8 cellular contexts compared by ENCODE assay signal in genomic region chr19:12639901-12640613, GRCh38. TPM values are rescaled to one million over a fixed set of nuclear protein-coding genes. Genes with fewer than 3 reads are reported as not detected.
A peak's percentile ranks its signal among the peaks of the same experiment; 100 is the strongest.
DNase-seq lines count a peak whose midpoint lies in the region; ATAC-seq, FAIRE-seq and TF ChIP-seq lines count a peak whose summit lies in the region.

No MANE protein-coding gene starts in this region.

- H3K27ac ChIP-seq in C4-2B (no peak overlapping the region), H1 (ENCODE audit: low read depth, low read length) (no peak overlapping the region), mesenchymal stem cell (ENCODE audit: low read length, poor library complexity, severe bottlenecking) (no peak overlapping the region)

- no peaks in the 10 kb centered on the region for H3K36me3 ChIP-seq in H7 (replicated peaks; ENCODE audit: control insufficient read depth, insufficient read depth, low read length)
- H3K36me3 ChIP-seq in H1 (ENCODE audit: control insufficient read depth in 2 of 4, insufficient read depth in 4 of 4, low read length in 3 of 4): no peaks in the 10 kb centered on the region
- no peaks in the 10 kb centered on the region for H3K36me3 ChIP-seq in mesenchymal stem cell (ENCODE audit: control insufficient read depth in 1 of 2, insufficient read depth in 2 of 2, low read depth in 1 of 2, low read length in 2 of 2)

- H3K18ac ChIP-seq in H1 (ENCODE audit: extremely low read depth, low read length) (no peak overlapping the region), mesenchymal stem cell (ENCODE audit: low read depth in 1 of 2, low read length in 2 of 2) (no peak overlapping the region)

- ATAC-seq in HG03097 (IDR thresholded peaks at IDR 0.05; ENCODE audit: low FRiP score, unreplicated experiment): no peak

- H4K8ac ChIP-seq in H1 (ENCODE audit: extremely low read depth, insufficient read depth, low read length): peak overlapping the region; percentile 81
- H4K8ac ChIP-seq in mesenchymal stem cell (ENCODE audit: low read length): peak overlapping the region; percentile 66

- no peak overlapping the region for H3K23ac ChIP-seq in H1 (ENCODE audit: insufficient read length)
- H3K23ac ChIP-seq in mesenchymal stem cell (ENCODE audit: low read length in 2 of 2): no peak overlapping the region

- H3K9me3 ChIP-seq in H1 (ENCODE audit: insufficient read depth in 2 of 2, low read depth in 1 of 2, low read length in 1 of 2) (no peaks in the 10 kb centered on the region), mesenchymal stem cell (ENCODE audit: control insufficient read depth, low read length) (no peaks in the 10 kb centered on the region)

- CTCF ChIA-PET in H1 (lab: Charles Lee; ENCODE audit: partially characterized antibody): interaction anchor here (0.5 to 2.5 kb wide), 15 partner anchors 9 to 160 kb away, joined by 3 to 14 read pairs (median 5); partner anchors contain the start of genes MAN2B1, WDR83, ZNF490 and ZNF791

- H2AFZ ChIP-seq in H1 (ENCODE audit: low read length): peak overlapping the region; percentile 98
- no peak overlapping the region for H2AFZ ChIP-seq in mesenchymal stem cell (ENCODE audit: low read depth, low read length)

- H3K27me3 ChIP-seq in H7 (ENCODE audit: control insufficient read depth, insufficient read depth, low read length) (peaks cover 3% of the 10 kb centered on the region; the same call in 1 of the 2 replicates), H1 (replicated peaks in 1 of 4; ENCODE audit: control insufficient read depth in 3 of 4, extremely low read depth in 1 of 4, insufficient read depth in 3 of 4, low read length in 3 of 4) (no peaks in the 10 kb centered on the region), mesenchymal stem cell (ENCODE audit: control insufficient read depth in 1 of 2, insufficient read depth in 1 of 2, low read length in 2 of 2) (no peaks in the 10 kb centered on the region)

- TF ChIP-seq POLR2A in H1 (IDR thresholded peaks at IDR 0.05; ENCODE audit: control extremely low read depth in 1 of 2, low read depth in 2 of 2, low read length in 2 of 2): peak in 1 of 2 experiments; percentile 56; a peak in 1 of 3 replicates

- H3K4ac ChIP-seq in H1 (replicated peaks; ENCODE audit: insufficient read length, low read depth, low read length): no peak overlapping the region
- no peak overlapping the region for H3K4ac ChIP-seq in mesenchymal stem cell (ENCODE audit: low read depth in 1 of 2, low read length in 2 of 2)

- peaks cover 1% of the 10 kb centered on the region; the same call in 1 of the 2 replicates for H3K23me2 ChIP-seq in H1 (ENCODE audit: low read depth, low read length)

- H2AK5ac ChIP-seq in H1 (ENCODE audit: low read depth, low read length): no peak overlapping the region
- H2AK5ac ChIP-seq in mesenchymal stem cell (ENCODE audit: low read length, severe bottlenecking): no peak overlapping the region

- peak; percentile 95 for DNase-seq in H7
- peak; percentile 22 for DNase-seq in NCI-H526 treated with DMSO at 0.1 percent for 48 hours (lab: John Stamatoyannopoulos, UW)
- peak; percentile 72 to 75 for DNase-seq in activated CD8-positive, alpha-beta memory T cell treated with anti-CD3 and anti-CD28 coated beads for 1 hour (ENCODE audit: extremely low read depth in 1 of 2, low read depth in 1 of 2)
- DNase-seq in H1 (ENCODE audit: low read depth in 1 of 2, low spot score in 2 of 2): peak; percentile 77 to 93
- peak; percentile 84 for DNase-seq in mesenchymal stem cell
- DNase-seq in stimulated activated CD8-positive, alpha-beta memory T cell treated with anti-CD3 and anti-CD28 coated beads, Interleukin-12 subunit alpha, Interleukin-12 subunit beta, amount 100 ng/mL, for 1 hour (ENCODE audit: low read depth): peak; percentile 76

- TF ChIP-seq CTCF in C4-2B (conservative IDR thresholded peaks at IDR 0.05) (peak; percentile 80), H1 (IDR thresholded peaks at IDR 0.05; ENCODE audit: control extremely low read depth in 1 of 3, insufficient read depth in 1 of 3, low read depth in 1 of 3, low read length in 3 of 3) (peak; percentile 75 to 99 (median 94))

- WGBS in H1 (ENCODE audit: extremely low coverage in 1 of 2, insufficient coverage in 1 of 2, insufficient read length in 1 of 2, insufficient replicate concordance in 2 of 2, low coverage in 1 of 2, low lambda C conversion rate in 2 of 2, missing lambda C conversion rate in 1 of 2), 2 experiments: 16% methylated on average over 39 of the region's 39 CpGs; no CpG with 5 or more reads in 1 of the 2 experiments
- 19% methylated on average over 39 of the region's 39 CpGs for WGBS in mesenchymal stem cell

- H2BK15ac ChIP-seq in H1 (ENCODE audit: low read length): peak overlapping the region; percentile 81; the same call in 1 of the 2 replicates
- no peak overlapping the region for H2BK15ac ChIP-seq in mesenchymal stem cell (ENCODE audit: low read depth, poor library complexity, severe bottlenecking)

- H3K4me1 ChIP-seq in H1 (replicated peaks in 1 of 4; ENCODE audit: control insufficient read depth in 3 of 4, insufficient read depth in 4 of 4, low read length in 3 of 4) (no peaks in the 10 kb centered on the region; a peak in 2 of 7 replicates), mesenchymal stem cell (ENCODE audit: control insufficient read depth, insufficient read depth, low read depth, low read length) (peaks cover 6% of the 10 kb centered on the region)

- TF ChIP-seq EP300 in H1 (IDR thresholded peaks at IDR 0.05; ENCODE audit: borderline replicate concordance in 1 of 2, low read depth in 2 of 2, low read length in 2 of 2): no peak

- peak; percentile 69 for FAIRE-seq in H1 (lab: Jason Lieb, UNC)

- no peaks in the 10 kb centered on the region for H4K20me1 ChIP-seq in H1 (replicated peaks in 1 of 2; ENCODE audit: control insufficient read depth in 1 of 2, insufficient read depth in 2 of 2, low read length in 2 of 2)

- H3K4me2 ChIP-seq in H1 (ENCODE audit: insufficient read depth in 1 of 2, low read depth in 2 of 2, low read length in 2 of 2): peak overlapping the region; percentile 51 to 94
- H3K4me2 ChIP-seq in mesenchymal stem cell (ENCODE audit: low read length, poor library complexity, severe bottlenecking): peak overlapping the region; percentile 20

- H4K5ac ChIP-seq in H1 (ENCODE audit: insufficient read length, low read depth, low read length): no peak overlapping the region

- no peak overlapping the region for H2BK20ac ChIP-seq in H1 (ENCODE audit: low read length)

- H2BK5ac ChIP-seq in H1 (ENCODE audit: low read depth, low read length) (no peak overlapping the region), mesenchymal stem cell (ENCODE audit: low read depth, low read length, poor library complexity, severe bottlenecking) (no peak overlapping the region)

- peak; percentile 56 to 65 for TF ChIP-seq RAD21 in H1 (IDR thresholded peaks at IDR 0.05 in 1 of 2, conservative IDR thresholded peaks at IDR 0.05 in 1 of 2; ENCODE audit: low read depth in 2 of 2, low read length in 2 of 2)

- H3K14ac ChIP-seq in H1 (ENCODE audit: insufficient read length) (no peak overlapping the region), mesenchymal stem cell (ENCODE audit: low read length in 2 of 2) (peak overlapping the region in 1 of 2 experiments; percentile 35)

- peak overlapping the region; percentile 20 for H3K4me3 ChIP-seq in H7 (ENCODE audit: insufficient read depth, low read depth, low read length)
- H3K4me3 ChIP-seq in H1 (ENCODE audit: extremely low read depth in 1 of 4, insufficient read depth in 2 of 4, low read depth in 3 of 4, low read length in 4 of 4): peak overlapping the region; percentile 11 to 53 (median 42); a peak in 6 of 8 replicates
- peak overlapping the region in 1 of 2 experiments; percentile 66 for H3K4me3 ChIP-seq in mesenchymal stem cell (ENCODE audit: insufficient read depth in 1 of 2, low read depth in 1 of 2, low read length in 2 of 2)

- H4K91ac ChIP-seq in H1 (replicated peaks; ENCODE audit: insufficient read length, low read length): no peak overlapping the region
- peak overlapping the region; percentile 52 for H4K91ac ChIP-seq in mesenchymal stem cell (ENCODE audit: low read length)

- H3K9ac ChIP-seq in H1 (replicated peaks in 1 of 4; ENCODE audit: extremely low read depth in 1 of 4, low read depth in 3 of 4, low read length in 3 of 4): no peak overlapping the region
- H3K9ac ChIP-seq in mesenchymal stem cell (ENCODE audit: low read length): peak overlapping the region; percentile 74

- POLR2A ChIA-PET in H1 (lab: Charles Lee; ENCODE audit: partially characterized antibody): interaction anchor here (0.7 to 1.4 kb wide), 8 partner anchors 7 to 80 kb away, joined by 3 to 12 read pairs (median 4); partner anchors contain the start of genes ZNF490 and ZNF791

- H2BK120ac ChIP-seq in H1 (replicated peaks; ENCODE audit: low read depth, low read length) (no peak overlapping the region), mesenchymal stem cell (ENCODE audit: low read depth, low read length) (no peak overlapping the region)

- 0 out of 2 replicates have a peak overlapping the region, but pooled peaks have one; percentile 6 for H2BK12ac ChIP-seq in H1 (ENCODE audit: low read depth, low read length)
- H2BK12ac ChIP-seq in mesenchymal stem cell (ENCODE audit: low read length in 2 of 2): no peak overlapping the region

- H3K79me2 ChIP-seq in H1 (ENCODE audit: control insufficient read depth in 1 of 2, insufficient read depth in 2 of 2, low read length in 2 of 2): no peaks in the 10 kb centered on the region

- H3K79me1 ChIP-seq in H1 (ENCODE audit: low read depth, low read length) (no peaks in the 10 kb centered on the region), mesenchymal stem cell (replicated peaks; ENCODE audit: low read length, poor library complexity, severe bottlenecking) (no peaks in the 10 kb centered on the region)

- H3K56ac ChIP-seq in H1 (replicated peaks; ENCODE audit: insufficient read length, low read depth, low read length): no peak overlapping the region

RNA-seq across cellular contexts. Expression of gene MAN2B1, which starts 26.5 kb away (rescaled TPM):
- 58.4 and 71.2 TPM in 2 replicates for total RNA-seq in H7 (2014; rRNA removed; shearing (Covaris generic))
- total RNA-seq in H1 (2021; fragmentation: NEBNext Ultra II Directional; extraction: Animal tissue kit (Norgen Biotek cat#: 25700)): 71.1 and 76.3 TPM in 2 replicates
- 55.3 and 73.6 TPM in 2 replicates for polyA plus RNA-seq in H1 (2011; rRNA removed)
- polyA plus RNA-seq in H1 (2011; cell fraction: cytosol; rRNA removed): 37.2 TPM
- polyA plus RNA-seq in H1 (2011; cell fraction: nucleus; rRNA removed): 135 TPM
- 77.3 to 97.8 TPM (median 85.4 TPM) in 4 replicates for polyA plus RNA-seq in H1 (2012, experiment 1 of 2)
- polyA plus RNA-seq in H1 (2012, experiment 2 of 2): 111 TPM
- 82.3 TPM for polyA plus RNA-seq in H1 (2013, experiment 1 of 2)
- polyA plus RNA-seq in H1 (2013, experiment 2 of 2): 71.8 TPM
- polyA minus RNA-seq in H1 (2011; rRNA and poly(A)+ RNA removed): 33.2 and 37.4 TPM in 2 replicates
- 30.5 TPM for polyA minus RNA-seq in H1 (2011; cell fraction: cytosol; rRNA and poly(A)+ RNA removed)
- polyA minus RNA-seq in H1 (2011; cell fraction: nucleus; rRNA and poly(A)+ RNA removed): 48.4 TPM
- polyA plus RNA-seq in mesenchymal stem cell (2013, experiment 1 of 2): 70.4 TPM
- 70.1 TPM for polyA plus RNA-seq in mesenchymal stem cell (2013, experiment 2 of 2)

RNA-seq across cellular contexts. Expression of gene WDR83, which starts 26.6 kb away (rescaled TPM):
- 11.6 and 12.5 TPM in 2 replicates for total RNA-seq in H7 (2014; rRNA removed; shearing (Covaris generic))
- total RNA-seq in H1 (2021; fragmentation: NEBNext Ultra II Directional; extraction: Animal tissue kit (Norgen Biotek cat#: 25700)): 15.3 and 19.6 TPM in 2 replicates
- polyA plus RNA-seq in H1 (2011; rRNA removed): 12.6 and 24.5 TPM in 2 replicates
- 18.9 TPM for polyA plus RNA-seq in H1 (2011; cell fraction: cytosol; rRNA removed)
- polyA plus RNA-seq in H1 (2011; cell fraction: nucleus; rRNA removed): 26.4 TPM
- 13.4 to 22.0 TPM (median 20.4 TPM) in 4 replicates for polyA plus RNA-seq in H1 (2012, experiment 1 of 2)
- polyA plus RNA-seq in H1 (2012, experiment 2 of 2): 12.1 TPM
- polyA plus RNA-seq in H1 (2013, experiment 1 of 2): 7.6 TPM
- polyA plus RNA-seq in H1 (2013, experiment 2 of 2): 7.5 TPM
- 8.0 and 9.6 TPM in 2 replicates for polyA minus RNA-seq in H1 (2011; rRNA and poly(A)+ RNA removed)
- polyA minus RNA-seq in H1 (2011; cell fraction: cytosol; rRNA and poly(A)+ RNA removed): 6.5 TPM
- polyA minus RNA-seq in H1 (2011; cell fraction: nucleus; rRNA and poly(A)+ RNA removed): 16.5 TPM
- polyA plus RNA-seq in mesenchymal stem cell (2013, experiment 1 of 2): 5.0 TPM
- 4.7 TPM for polyA plus RNA-seq in mesenchymal stem cell (2013, experiment 2 of 2)

RNA-seq across cellular contexts. Expression of gene ZNF791, which starts 29.3 kb away (rescaled TPM):
- total RNA-seq in H7 (2014; rRNA removed; shearing (Covaris generic)): 7.4 and 10.2 TPM in 2 replicates
- total RNA-seq in H1 (2021; fragmentation: NEBNext Ultra II Directional; extraction: Animal tissue kit (Norgen Biotek cat#: 25700)): 18.6 and 20.1 TPM in 2 replicates
- 3.1 and 4.1 TPM in 2 replicates for polyA plus RNA-seq in H1 (2011; rRNA removed)
- polyA plus RNA-seq in H1 (2011; cell fraction: cytosol; rRNA removed): 5.3 TPM
- polyA plus RNA-seq in H1 (2011; cell fraction: nucleus; rRNA removed): 3.8 TPM
- 6.1 to 13.6 TPM (median 9.8 TPM) in 4 replicates for polyA plus RNA-seq in H1 (2012, experiment 1 of 2)
- 0.85 TPM for polyA plus RNA-seq in H1 (2012, experiment 2 of 2)
- polyA plus RNA-seq in H1 (2013, experiment 1 of 2): 16.6 TPM
- 16.9 TPM for polyA plus RNA-seq in H1 (2013, experiment 2 of 2)
- polyA minus RNA-seq in H1 (2011; rRNA and poly(A)+ RNA removed): 9.6 and 15.5 TPM in 2 replicates
- 31.8 TPM for polyA minus RNA-seq in H1 (2011; cell fraction: cytosol; rRNA and poly(A)+ RNA removed)
- 16.3 TPM for polyA minus RNA-seq in H1 (2011; cell fraction: nucleus; rRNA and poly(A)+ RNA removed)
- polyA plus RNA-seq in mesenchymal stem cell (2013, experiment 1 of 2): 12.1 TPM
- 13.4 TPM for polyA plus RNA-seq in mesenchymal stem cell (2013, experiment 2 of 2)

RNA-seq across cellular contexts. Expression of gene ZNF490, which starts 29.4 kb away (rescaled TPM):
- total RNA-seq in H7 (2014; rRNA removed; shearing (Covaris generic)): 3.1 and 5.2 TPM in 2 replicates
- total RNA-seq in H1 (2021; fragmentation: NEBNext Ultra II Directional; extraction: Animal tissue kit (Norgen Biotek cat#: 25700)): 9.0 TPM in 2 replicates
- polyA plus RNA-seq in H1 (2011; rRNA removed): 1.6 and 1.7 TPM in 2 replicates
- polyA plus RNA-seq in H1 (2011; cell fraction: cytosol; rRNA removed): 1.5 TPM
- 1.4 TPM for polyA plus RNA-seq in H1 (2011; cell fraction: nucleus; rRNA removed)
- polyA plus RNA-seq in H1 (2012, experiment 1 of 2): 1.2 to 2.3 TPM (median 1.3 TPM) in 4 replicates
- polyA plus RNA-seq in H1 (2012, experiment 2 of 2): 0.22 TPM
- polyA plus RNA-seq in H1 (2013, experiment 1 of 2): 2.8 TPM
- 2.8 TPM for polyA plus RNA-seq in H1 (2013, experiment 2 of 2)
- polyA minus RNA-seq in H1 (2011; rRNA and poly(A)+ RNA removed): 10.6 and 13.2 TPM in 2 replicates
- polyA minus RNA-seq in H1 (2011; cell fraction: cytosol; rRNA and poly(A)+ RNA removed): 6.1 TPM
- polyA minus RNA-seq in H1 (2011; cell fraction: nucleus; rRNA and poly(A)+ RNA removed): 15.6 TPM
- 2.3 TPM for polyA plus RNA-seq in mesenchymal stem cell (2013, experiment 1 of 2)
- polyA plus RNA-seq in mesenchymal stem cell (2013, experiment 2 of 2): 1.9 TPM

RNA-seq across cellular contexts. Expression of gene DHPS, which starts 41.6 kb away (rescaled TPM):
- total RNA-seq in H7 (2014; rRNA removed; shearing (Covaris generic)): 83.1 and 86.4 TPM in 2 replicates
- total RNA-seq in H1 (2021; fragmentation: NEBNext Ultra II Directional; extraction: Animal tissue kit (Norgen Biotek cat#: 25700)): 86.6 and 88.8 TPM in 2 replicates
- polyA plus RNA-seq in H1 (2011; rRNA removed): 99.6 and 118 TPM in 2 replicates
- 128 TPM for polyA plus RNA-seq in H1 (2011; cell fraction: cytosol; rRNA removed)
- polyA plus RNA-seq in H1 (2011; cell fraction: nucleus; rRNA removed): 156 TPM
- polyA plus RNA-seq in H1 (2012, experiment 1 of 2): 90.2 to 103 TPM (median 99.3 TPM) in 4 replicates
- polyA plus RNA-seq in H1 (2012, experiment 2 of 2): 104 TPM
- polyA plus RNA-seq in H1 (2013, experiment 1 of 2): 58.7 TPM
- polyA plus RNA-seq in H1 (2013, experiment 2 of 2): 57.5 TPM
- polyA minus RNA-seq in H1 (2011; rRNA and poly(A)+ RNA removed): 66.7 and 78.4 TPM in 2 replicates
- polyA minus RNA-seq in H1 (2011; cell fraction: cytosol; rRNA and poly(A)+ RNA removed): 38.5 TPM
- polyA minus RNA-seq in H1 (2011; cell fraction: nucleus; rRNA and poly(A)+ RNA removed): 62.3 TPM
- polyA plus RNA-seq in mesenchymal stem cell (2013, experiment 1 of 2): 39.7 TPM
- 39.4 TPM for polyA plus RNA-seq in mesenchymal stem cell (2013, experiment 2 of 2)

Comparison
In these comparisons a context has a peak if more than half of its experiments do, and no peak if none do; other contexts are left out.
1. DNase-seq: peak in every context shown above with its lines; median percentile 95 in H7; 85 in H1; 84 in mesenchymal stem cell; 76 in stimulated activated CD8-positive, alpha-beta memory T cell treated with anti-CD3 and anti-CD28 coated beads, Interleukin-12 subunit alpha, Interleukin-12 subunit beta, amount 100 ng/mL, for 1 hour; 74 in activated CD8-positive, alpha-beta memory T cell treated with anti-CD3 and anti-CD28 coated beads for 1 hour; 22 in NCI-H526 treated with DMSO at 0.1 percent for 48 hours.